Comparison of ENCODE assay signal across 8 cellular contexts in genomic region chr19:33778089-33778791, GRCh38. TPM values are rescaled to one million over a fixed set of nuclear protein-coding genes. Genes with fewer than 3 reads are reported as not detected.
A peak's percentile ranks its signal among the peaks of the same experiment; 100 is the strongest.
DNase-seq lines count a peak whose midpoint lies in the region; ATAC-seq and TF ChIP-seq lines count a peak whose summit lies in the region.

No MANE protein-coding gene starts in this region.

- no peak overlapping the region for H3K27ac Mint-ChIP-seq in activated CD4-positive, alpha-beta T cell treated with anti-CD3 and anti-CD28 coated beads for 36 hours

- peak; percentile 82 for ATAC-seq in HG03103 (IDR thresholded peaks at IDR 0.05; ENCODE audit: low read depth, unreplicated experiment)
- peak; percentile 98 for ATAC-seq in activated CD4-positive, alpha-beta T cell treated with anti-CD3 and anti-CD28 coated beads for 36 hours
- peak; percentile 98 for ATAC-seq in left lobe of liver

- no peaks in the 10 kb centered on the region for H3K36me3 Mint-ChIP-seq in activated CD4-positive, alpha-beta T cell treated with anti-CD3 and anti-CD28 coated beads for 36 hours (ENCODE audit: low read depth)

- TF ChIP-seq CTCF in 22Rv1 (IDR thresholded peaks at IDR 0.05), result peak; percentile 100
- TF ChIP-seq CTCF in GM13977 (IDR thresholded peaks at IDR 0.05; ENCODE audit: extremely low read depth, insufficient read depth, missing control alignments), result peak; percentile 100

- no peaks in the 10 kb centered on the region for H3K9me3 Mint-ChIP-seq in activated CD4-positive, alpha-beta T cell treated with anti-CD3 and anti-CD28 coated beads for 36 hours (ENCODE audit: low read depth)

- H3K4me1 Mint-ChIP-seq in activated CD4-positive, alpha-beta T cell treated with anti-CD3 and anti-CD28 coated beads for 36 hours, result peaks cover 3% of the 10 kb centered on the region

- H3K27me3 Mint-ChIP-seq in activated CD4-positive, alpha-beta T cell treated with anti-CD3 and anti-CD28 coated beads for 36 hours, result peaks cover 25% of the 10 kb centered on the region

- intact Hi-C loops in activated CD4-positive, alpha-beta T cell treated with anti-CD3 and anti-CD28 coated beads for 36 hours (cut with DNase I, micrococcal nuclease), result loop anchor here (1.0 to 2.0 kb wide), 8 partner anchors 17 to 935 kb away; partner anchors contain the start of gene PEPD (in 1 of the 2)

- no peak overlapping the region for H3K27ac ChIP-seq in 22Rv1

- DNase-seq in GM13977 (ENCODE audit: low spot score), result peak; percentile 97
- peak; percentile 99 for DNase-seq in NCI-H2227 treated with DMSO at 0.1 percent for 48 hours (lab: John Stamatoyannopoulos, UW)
- peak; percentile 92 for DNase-seq in activated CD4-positive, alpha-beta T cell treated with anti-CD3 and anti-CD28 coated beads for 36 hours
- DNase-seq in cerebellum (ENCODE audit: low spot score), result peak; percentile 93
- DNase-seq in left lobe of liver (ENCODE audit: low spot score), result peak; percentile 87
- peak; percentile 57 to 89 (median 66) for DNase-seq in stimulated activated CD4-positive, alpha-beta T cell treated with anti-CD3 and anti-CD28 coated beads, TNF-alpha, amount 100 ng/mL, for 1 hour (ENCODE audit: low read depth in 3 of 3, low spot score in 1 of 3)

- POLR2A ChIA-PET in activated CD4-positive, alpha-beta T cell treated with anti-CD3 and anti-CD28 coated beads for 36 hours (lab: Charles Lee), result no interaction called here

- H3K4me3 Mint-ChIP-seq in activated CD4-positive, alpha-beta T cell treated with anti-CD3 and anti-CD28 coated beads for 36 hours, result no peak overlapping the region

- CTCF ChIA-PET in activated CD4-positive, alpha-beta T cell treated with anti-CD3 and anti-CD28 coated beads for 36 hours (lab: Charles Lee), result interaction anchor here (0.6 to 1.9 kb wide), 71 partner anchors 9 to 747 kb away, joined by 3 to 43 read pairs (median 4); partner anchors contain the start of genes KCTD15 and PEPD

- in situ Hi-C loops in GM13977 (cut with MboI; ENCODE audit: low pct_unique_long_range_greater_than_20kb, low sequenced_read_pairs, unreplicated experiment), result loop anchor here (10.0 to 25.0 kb wide), 2 partner anchors 334 to 353 kb away; no protein-coding TSS in a partner anchor

RNA-seq across cellular contexts. Expression of gene KCTD15, which starts 18.4 kb away (rescaled TPM):
- total RNA-seq in activated CD4-positive, alpha-beta T cell treated with anti-CD3 and anti-CD28 coated beads for 36 hours, result 1 to 10 TPM; 8.7 to 9.6 TPM
- 65.0 TPM for total RNA-seq in cerebellum
- total RNA-seq in left lobe of liver, result 17.0 TPM
